12 cellular contexts compared by ENCODE assay signal in genomic region chr2:171762879-171763573, GRCh38.
DNase-seq lines count a peak whose midpoint lies in the region; ATAC-seq and TF ChIP-seq lines count a peak whose summit lies in the region.
"Had no signal": no experiment of that assay in that cellular context is flagged by ENCODE, and none has a peak within 500 bp of the region (broad histone marks: within the 10 kb centered on the region; RNA-seq: fewer than 3 reads in every experiment).

No MANE protein-coding gene starts in this region.

- no peak overlapping the region for H3K4me3 ChIP-seq in mesodermal cell (ENCODE audit: extremely low read depth, insufficient read depth, low read length, poor library complexity, severe bottlenecking)
- H3K4me3 ChIP-seq in lower leg skin (ENCODE audit: low read depth, poor library complexity, severe bottlenecking), result no peak overlapping the region
- H3K4me3 ChIP-seq: right atrium auricular region had no signal

- H3K36me3 ChIP-seq in mesodermal cell (ENCODE audit: control insufficient read depth, insufficient read depth, low read length), result peaks cover 42% of the 10 kb centered on the region

- no peaks in the 10 kb centered on the region for H3K9me3 ChIP-seq in mesodermal cell (ENCODE audit: control insufficient read depth, low read length)
- H3K9me3 ChIP-seq: Caco-2, right atrium auricular region had no signal

- no peak for TF ChIP-seq POLR2A in lower leg skin (IDR thresholded peaks at IDR 0.05)

- peaks cover 41% of the 10 kb centered on the region for H3K36me3 Mint-ChIP-seq in type B pancreatic cell

- peak overlapping the region; percentile 23 for H3K27ac ChIP-seq in mesodermal cell (ENCODE audit: low read depth, low read length, severe bottlenecking)
- H3K27ac ChIP-seq: right atrium auricular region had no signal

- peaks cover 9% of the 10 kb centered on the region for H3K4me1 ChIP-seq in mesodermal cell (ENCODE audit: control insufficient read depth, insufficient read depth, low read length, poor library complexity, severe bottlenecking)
- H3K4me1 ChIP-seq: Caco-2, right atrium auricular region had no signal

- ATAC-seq in HG03571 (IDR thresholded peaks at IDR 0.05; ENCODE audit: unreplicated experiment), result no peak

- intact Hi-C loops in lower leg skin (cut with DNase I; ENCODE audit: low total_unique reads), result no loop called here

- TF ChIP-seq CTCF in type B pancreatic cell (conservative IDR thresholded peaks at IDR 0.05) (no peak), lower leg skin (IDR thresholded peaks at IDR 0.05) (no peak)

- no peaks in the 10 kb centered on the region for H3K27me3 Mint-ChIP-seq in type B pancreatic cell
- H3K27me3 Mint-ChIP-seq: IgD-negative memory B cell had no signal

- no peak overlapping the region for H3K4me3 Mint-ChIP-seq in type B pancreatic cell
- H3K4me3 Mint-ChIP-seq: IgD-negative memory B cell had no signal

- WGBS in mesodermal cell (ENCODE audit: insufficient coverage in 2 of 2), 2 experiments, result 95 to 100% methylated on average over 2 of the region's 2 CpGs
- 75 to 86% methylated on average over 2 of the region's 2 CpGs for WGBS in lower leg skin, 2 donors

- DNase-seq in Daoy (ENCODE audit: low read depth) (peak; percentile 9), M059J (ENCODE audit: low read depth) (peak; percentile 60), brain pericyte (ENCODE audit: low read depth, low spot score) (peak; percentile 43), NCI-H2107 treated with DMSO at 0.1 percent for 48 hours (lab: John Stamatoyannopoulos, UW; ENCODE audit: unreplicated experiment) (no peak), type B pancreatic cell (ENCODE audit: extremely low spot score, unreplicated experiment) (no peak), lower leg skin (ENCODE audit: low spot score in 2 of 2) (no peak)
- DNase-seq: Caco-2, NCI-H226 had no signal

- H3K27ac Mint-ChIP-seq in type B pancreatic cell, result no peak overlapping the region
- H3K27ac Mint-ChIP-seq: IgD-negative memory B cell had no signal

- peaks cover 6% of the 10 kb centered on the region for H3K4me1 Mint-ChIP-seq in type B pancreatic cell (ENCODE audit: unreplicated experiment)
- H3K4me1 Mint-ChIP-seq: IgD-negative memory B cell had no signal

- H3K9me3 Mint-ChIP-seq in type B pancreatic cell, result peaks cover 7% of the 10 kb centered on the region

Comparison
In these comparisons a context has a peak if more than half of its experiments do, and no peak if none do; other contexts are left out.
1. DNase-seq: peak in Daoy (single experiment), M059J (single experiment) and brain pericyte (single experiment); none in NCI-H2107 treated with DMSO at 0.1 percent for 48 hours (single experiment), type B pancreatic cell (single experiment) and lower leg skin (0 of 2).